In genomic region chr14:93736378-93737014, GRCh38 we compare ENCODE assay signal across 16 cellular contexts. TPM values are rescaled to one million over a fixed set of nuclear protein-coding genes. Genes with fewer than 3 reads are reported as not detected.
DNase-seq lines count a peak whose midpoint lies in the region; ATAC-seq and TF ChIP-seq lines count a peak whose summit lies in the region.
"Had no signal": no experiment of that assay in that cellular context is flagged by ENCODE, and none has a peak within 500 bp of the region (broad histone marks: within the 10 kb centered on the region; RNA-seq: fewer than 3 reads in every experiment).

No MANE protein-coding gene starts in this region.

- DNase-seq in BE2C (peak; percentile 64), GM13976 (ENCODE audit: low spot score) (peak; percentile 59), SK-MEL-5 (ENCODE audit: low read depth, low spot score) (peak; percentile 47), iPS-NIHi7 (ENCODE audit: extremely low spot score) (peak; percentile 66), OCI-M2 (lab: John Stamatoyannopoulos, UW; ENCODE audit: unreplicated experiment) (no peak), NCI-H1694 treated with DMSO at 0.1 percent for 48 hours (lab: John Stamatoyannopoulos, UW) (no peak)
- no peak for DNase-seq in activated T-cell treated with anti-CD3 and anti-CD28 coated beads, Interleukin-2, amount 50 U/mL, for 24 hours
- DNase-seq: CD8-positive, alpha-beta T cell; head of caudate nucleus; NCI-H446 treated with DMSO at 0.1 percent for 48 hours; nucleus accumbens had no signal

- no peak overlapping the region for H3K4me3 Mint-ChIP-seq in activated T-cell treated with anti-CD3 and anti-CD28 coated beads, Interleukin-2, amount 50 U/mL, for 24 hours
- H3K4me3 Mint-ChIP-seq: activated T-helper 17 cell treated with anti-CD3 and anti-CD28 coated beads, Interleukin-2, amount 50 U/mL, for 72 hours; brain; CD8-positive, alpha-beta T cell; stimulated activated effector memory CD8-positive, alpha-beta T cell treated with anti-CD3 and anti-CD28 coated beads, Interleukin-12 subunit alpha, Interleukin-12 subunit beta, amount 100 ng/mL, for 72 hours had no signal

- H3K27ac Mint-ChIP-seq in activated T-cell treated with anti-CD3 and anti-CD28 coated beads, Interleukin-2, amount 50 U/mL, for 24 hours, result no peak overlapping the region
- H3K27ac Mint-ChIP-seq: activated T-helper 17 cell treated with anti-CD3 and anti-CD28 coated beads, Interleukin-2, amount 50 U/mL, for 72 hours; CD8-positive, alpha-beta T cell; stimulated activated effector memory CD8-positive, alpha-beta T cell treated with anti-CD3 and anti-CD28 coated beads, Interleukin-12 subunit alpha, Interleukin-12 subunit beta, amount 100 ng/mL, for 72 hours had no signal

- H3K4me1 ChIP-seq in BE2C, result peaks cover 8% of the 10 kb centered on the region

- no peaks in the 10 kb centered on the region for H3K27me3 Mint-ChIP-seq in activated T-cell treated with anti-CD3 and anti-CD28 coated beads, Interleukin-2, amount 50 U/mL, for 24 hours

- peaks cover 8% of the 10 kb centered on the region; the same call in 1 of the 2 replicates for H3K36me3 ChIP-seq in BE2C

- ATAC-seq in HG02642 (IDR thresholded peaks at IDR 0.05; ENCODE audit: poor library complexity, unreplicated experiment), result no peak
- ATAC-seq: activated T-helper 17 cell treated with anti-CD3 and anti-CD28 coated beads, Interleukin-2, amount 50 U/mL, for 72 hours; CD8-positive, alpha-beta T cell; stimulated activated effector memory CD8-positive, alpha-beta T cell treated with anti-CD3 and anti-CD28 coated beads, Interleukin-12 subunit alpha, Interleukin-12 subunit beta, amount 100 ng/mL, for 72 hours had no signal

- no peaks in the 10 kb centered on the region for H3K36me3 Mint-ChIP-seq in activated T-cell treated with anti-CD3 and anti-CD28 coated beads, Interleukin-2, amount 50 U/mL, for 24 hours (ENCODE audit: low read depth)
- H3K36me3 Mint-ChIP-seq: brain; CD8-positive, alpha-beta T cell; stimulated activated effector memory CD8-positive, alpha-beta T cell treated with anti-CD3 and anti-CD28 coated beads, Interleukin-12 subunit alpha, Interleukin-12 subunit beta, amount 100 ng/mL, for 72 hours had no signal

- TF ChIP-seq CTCF in BE2C (IDR thresholded peaks at IDR 0.05; ENCODE audit: low read depth, low read length) (peak; percentile 74), GM13976 (IDR thresholded peaks at IDR 0.05; ENCODE audit: borderline replicate concordance, control extremely low read depth, extremely low read depth, insufficient read depth, missing control alignments) (no peak)

- H3K9me3 Mint-ChIP-seq in activated T-cell treated with anti-CD3 and anti-CD28 coated beads, Interleukin-2, amount 50 U/mL, for 24 hours, result no peaks in the 10 kb centered on the region
- H3K9me3 Mint-ChIP-seq: activated T-helper 17 cell treated with anti-CD3 and anti-CD28 coated beads, Interleukin-2, amount 50 U/mL, for 72 hours; brain; CD8-positive, alpha-beta T cell; stimulated activated effector memory CD8-positive, alpha-beta T cell treated with anti-CD3 and anti-CD28 coated beads, Interleukin-12 subunit alpha, Interleukin-12 subunit beta, amount 100 ng/mL, for 72 hours had no signal

- H3K4me1 Mint-ChIP-seq in activated T-cell treated with anti-CD3 and anti-CD28 coated beads, Interleukin-2, amount 50 U/mL, for 24 hours (ENCODE audit: low read depth), result no peaks in the 10 kb centered on the region
- H3K4me1 Mint-ChIP-seq: activated T-helper 17 cell treated with anti-CD3 and anti-CD28 coated beads, Interleukin-2, amount 50 U/mL, for 72 hours; stimulated activated effector memory CD8-positive, alpha-beta T cell treated with anti-CD3 and anti-CD28 coated beads, Interleukin-12 subunit alpha, Interleukin-12 subunit beta, amount 100 ng/mL, for 72 hours had no signal

- H3K9me3 ChIP-seq in BE2C, result no peaks in the 10 kb centered on the region

- in situ Hi-C loops in GM13976 (cut with MboI; ENCODE audit: low sequenced_read_pairs, unreplicated experiment), result no loop called here
- in situ Hi-C loops in SK-MEL-5 (cut with HindIII; ENCODE audit: low pct_unique_long_range_greater_than_20kb, low sequenced_read_pairs), result no loop called here

- no peaks in the 10 kb centered on the region for H3K27me3 ChIP-seq in BE2C

- H3K4me3 ChIP-seq in BE2C (ENCODE audit: low read depth, low read length), result no peak overlapping the region

RNA-seq across cellular contexts. Expression of gene PRIMA1, which starts 51.8 kb away (rescaled TPM):
- 6.9 TPM for polyA plus RNA-seq in BE2C (2012; ENCODE audit: insufficient read depth, insufficient read length, low read depth)
- total RNA-seq in SK-MEL-5 (2014; rRNA removed; shearing (Covaris generic)), result 0.95 and 1.0 TPM in 2 replicates
- 3.7 and 4.1 TPM in 2 replicates for polyA plus RNA-seq in SK-MEL-5 (2015; cell fraction: cytosol; rRNA removed)
- 0.57 and 0.95 TPM in 2 replicates for polyA plus RNA-seq in SK-MEL-5 (2015; cell fraction: nucleus; rRNA removed)
- total RNA-seq: activated T-helper 17 cell treated with anti-CD3 and anti-CD28 coated beads, Interleukin-2, amount 50 U/mL, for 72 hours; CD8-positive, alpha-beta T cell; lung microvascular endothelial cell had no signal

Comparison
In these comparisons a context has a peak if more than half of its experiments do, and no peak if none do; other contexts are left out.
1. DNase-seq: peak in BE2C (single experiment), GM13976 (single experiment), SK-MEL-5 (single experiment) and iPS-NIHi7 (single experiment); none in OCI-M2 (single experiment), NCI-H1694 treated with DMSO at 0.1 percent for 48 hours (single experiment) and activated T-cell treated with anti-CD3 and anti-CD28 coated beads, Interleukin-2, amount 50 U/mL, for 24 hours (single experiment).